16 cellular contexts compared by ENCODE assay signal in genomic region chr2:170298115-170298514, GRCh38.
DNase-seq lines count a peak whose midpoint lies in the region; ATAC-seq, FAIRE-seq and TF ChIP-seq lines count a peak whose summit lies in the region.
"Had no signal": no experiment of that assay in that cellular context is flagged by ENCODE, and none has a peak within 500 bp of the region (broad histone marks: within the 10 kb centered on the region; RNA-seq: fewer than 3 reads in every experiment).

No MANE protein-coding gene starts in this region.

- intact Hi-C loops in pancreas (cut with DNase I) (no loop called here), dorsolateral prefrontal cortex (cut with DNase I) (no loop called here)

- H3K36me3 ChIP-seq in pancreas = no peaks in the 10 kb centered on the region
- H3K36me3 ChIP-seq: right atrium auricular region had no signal

- no peak for FAIRE-seq in pancreas (lab: Jason Lieb, UNC)
- FAIRE-seq: islet of Langerhans, TTC549 had no signal

- TF ChIP-seq CTCF in fibroblast of mammary gland (conservative IDR thresholded peaks at IDR 0.05; ENCODE audit: control insufficient read depth, insufficient read depth, low read depth, low read length) (no peak), pancreas (IDR thresholded peaks at IDR 0.05) (no peak), dorsolateral prefrontal cortex (IDR thresholded peaks at IDR 0.05 in 54 of 56, conservative IDR thresholded peaks at IDR 0.05 in 2 of 56; ENCODE audit: low read depth in 1 of 56, partially characterized antibody in 56 of 56) (no peak)

- H3K9me3 ChIP-seq in pancreas = no peaks in the 10 kb centered on the region

- H3K27ac ChIP-seq in pancreas = no peak overlapping the region
- no peak overlapping the region for H3K27ac ChIP-seq in dorsolateral prefrontal cortex
- H3K27ac ChIP-seq: right atrium auricular region had no signal

- WGBS in pancreas, 2 donors = 88 to 91% methylated on average over 1 of the region's 1 CpG

- H3K27me3 ChIP-seq in pancreas (no peaks in the 10 kb centered on the region), dorsolateral prefrontal cortex (no peaks in the 10 kb centered on the region)
- H3K27me3 ChIP-seq: right atrium auricular region had no signal

- ATAC-seq in GM18861 (IDR thresholded peaks at IDR 0.05; ENCODE audit: unreplicated experiment) (peak; percentile 86), GM21526 (IDR thresholded peaks at IDR 0.05; ENCODE audit: low FRiP score, unreplicated experiment) (peak; percentile 69), HG03135 (IDR thresholded peaks at IDR 0.05; ENCODE audit: unreplicated experiment) (peak; percentile 73), pancreas (no peak)
- ATAC-seq: GM23338 had no signal

- DNase-seq in fibroblast of mammary gland (ENCODE audit: low read depth) (peak; percentile 22), pancreas (no peak), dorsolateral prefrontal cortex (no peak), LoVo (ENCODE audit: low spot score) (no peak)
- no peak for DNase-seq in activated CD4-positive, CD25-positive, alpha-beta regulatory T cell treated with anti-CD3 and anti-CD28 coated beads, Interleukin-2, amount 50 U/mL, for 72 hours
- DNase-seq: CD4-positive, alpha-beta T cell; cortex of kidney; NCI-H526; substantia nigra had no signal

- H3K4me3 ChIP-seq in fibroblast of mammary gland (ENCODE audit: control insufficient read depth, low read depth, low read length) (no peak overlapping the region), pancreas (no peak overlapping the region), dorsolateral prefrontal cortex (no peak overlapping the region)
- H3K4me3 ChIP-seq: GM23338, right atrium auricular region had no signal

- no peaks in the 10 kb centered on the region for H3K4me1 ChIP-seq in pancreas
- H3K4me1 ChIP-seq: right atrium auricular region had no signal

Comparison
In these comparisons a context has a peak if more than half of its experiments do, and no peak if none do; other contexts are left out.
1. ATAC-seq: peak in GM18861 (single experiment), GM21526 (single experiment) and HG03135 (single experiment); none in pancreas (0 of 4).